Comparison of ENCODE assay signal across 23 cellular contexts in the genomic region with DNA sequence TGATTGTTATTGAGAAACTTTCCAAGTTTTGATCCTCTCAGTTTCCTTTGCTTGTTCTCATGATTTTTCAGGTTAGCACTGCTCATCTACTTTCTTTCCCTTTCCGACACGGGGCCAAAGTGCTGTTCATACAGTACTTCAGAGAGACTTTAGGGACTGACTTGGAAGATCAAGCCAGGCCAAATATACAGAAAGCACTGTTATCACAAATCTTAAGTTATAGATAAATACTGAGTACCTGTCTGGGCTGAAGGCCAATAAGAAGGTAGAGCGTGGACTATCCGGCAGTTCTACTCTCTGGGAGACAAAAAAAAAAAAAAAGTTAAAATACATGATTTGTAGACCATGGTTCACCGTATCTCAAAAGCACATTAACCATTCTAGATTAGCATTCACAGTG.
"Had no signal": no experiment of that assay in that cellular context is flagged by ENCODE, and none has a peak within 500 bp of the region (broad histone marks: within the 10 kb centered on the region; RNA-seq: fewer than 3 reads in every experiment).

No MANE protein-coding gene starts in this region.

- H3K4me1 ChIP-seq: right atrium auricular region had no signal

- H3K27me3 ChIP-seq: esophagus muscularis mucosa, heart right ventricle, neutrophil, pancreas, right atrium auricular region, tibial nerve, upper lobe of left lung had no signal

- H3K9me3 Mint-ChIP-seq: dendritic cell treated with granulocyte-macrophage colony-stimulating factor and Interleukin-4, amounts not matched to agents 40 ng/mL and 50 ng/mL, for 4 days; natural killer cell; neural crest cell; stimulated activated memory B cell treated with anti-CD40 and anti-IgM and Interleukin-4, amounts not matched to agents 10 μg/mL and 1 μg/mL and 100 μg/mL, for 72 hours had no signal

- H3K27ac ChIP-seq: esophagus muscularis mucosa, heart right ventricle, lower lobe of right lung, neutrophil, pancreas, right atrium auricular region, thoracic aorta, tibial nerve, upper lobe of left lung had no signal

- DNase-seq: effector CD8-positive, alpha-beta T cell; foreskin melanocyte; glutamatergic neuron; heart right ventricle; hippocampal formation; left colon; left ventricle myocardium superior; lower lobe of right lung; natural killer cell; pancreas; stimulated activated CD4-positive, alpha-beta T cell treated with anti-CD3 and anti-CD28 coated beads, Interleukin-4, amount 100 ng/mL, for 4 hours; stimulated activated naive CD8-positive, alpha-beta T cell treated with anti-CD3 and anti-CD28 coated beads, Interleukin-15, Interleukin-2, amounts not matched to agents 100 U/mL and 50 U/mL, for 24 hours; upper lobe of left lung had no signal

- ATAC-seq: heart right ventricle; left colon; left ventricle myocardium superior; natural killer cell; sciatic nerve; stimulated activated memory B cell treated with anti-CD40 and anti-IgM and Interleukin-4, amounts not matched to agents 10 μg/mL and 1 μg/mL and 100 μg/mL, for 72 hours; stimulated activated naive CD8-positive, alpha-beta T cell treated with anti-CD3 and anti-CD28 coated beads, Interleukin-15, Interleukin-2, amounts not matched to agents 100 U/mL and 50 U/mL, for 24 hours had no signal

- H3K9me3 ChIP-seq: esophagus muscularis mucosa, heart right ventricle, lower lobe of right lung, neutrophil, pancreas, right atrium auricular region, thoracic aorta, tibial nerve, upper lobe of left lung had no signal

- H3K4me3 Mint-ChIP-seq: dendritic cell treated with granulocyte-macrophage colony-stimulating factor and Interleukin-4, amounts not matched to agents 40 ng/mL and 50 ng/mL, for 4 days; natural killer cell; neural crest cell; stimulated activated memory B cell treated with anti-CD40 and anti-IgM and Interleukin-4, amounts not matched to agents 10 μg/mL and 1 μg/mL and 100 μg/mL, for 72 hours had no signal

- H3K27me3 Mint-ChIP-seq: dendritic cell treated with granulocyte-macrophage colony-stimulating factor and Interleukin-4, amounts not matched to agents 40 ng/mL and 50 ng/mL, for 4 days; progenitor cell of endocrine pancreas; stimulated activated memory B cell treated with anti-CD40 and anti-IgM and Interleukin-4, amounts not matched to agents 10 μg/mL and 1 μg/mL and 100 μg/mL, for 72 hours had no signal

- H3K27ac Mint-ChIP-seq: dendritic cell treated with granulocyte-macrophage colony-stimulating factor and Interleukin-4, amounts not matched to agents 40 ng/mL and 50 ng/mL, for 4 days; progenitor cell of endocrine pancreas; stimulated activated memory B cell treated with anti-CD40 and anti-IgM and Interleukin-4, amounts not matched to agents 10 μg/mL and 1 μg/mL and 100 μg/mL, for 72 hours had no signal

- H3K4me3 ChIP-seq: esophagus muscularis mucosa, heart right ventricle, lower lobe of right lung, pancreas, right atrium auricular region, thoracic aorta, tibial nerve, upper lobe of left lung had no signal

- H3K4me1 Mint-ChIP-seq: neural crest cell; stimulated activated memory B cell treated with anti-CD40 and anti-IgM and Interleukin-4, amounts not matched to agents 10 μg/mL and 1 μg/mL and 100 μg/mL, for 72 hours had no signal
